ENCODE assay signal across 9 cellular contexts in genomic region chr9:127311239-127311741, GRCh38. TPM values are rescaled to one million over a fixed set of nuclear protein-coding genes. Genes with fewer than 3 reads are reported as not detected.
DNase-seq lines count a peak whose midpoint lies in the region; ATAC-seq and TF ChIP-seq lines count a peak whose summit lies in the region.
"Had no signal": no experiment of that assay in that cellular context is flagged by ENCODE, and none has a peak within 500 bp of the region (broad histone marks: within the 10 kb centered on the region; RNA-seq: fewer than 3 reads in every experiment).

No MANE protein-coding gene starts in this region.

- peaks cover 20% of the 10 kb centered on the region for H3F3A ChIP-seq in PC-9 (ENCODE audit: insufficient read depth, low read depth)

- POLR2A ChIA-PET in PC-9 (lab: Charles Lee; ENCODE audit: unreplicated experiment): no interaction called here

- no peaks in the 10 kb centered on the region for H3K27me3 ChIP-seq in PC-9 (ENCODE audit: insufficient read depth, low read depth)
- no peaks in the 10 kb centered on the region for H3K27me3 ChIP-seq in colonic mucosa
- H3K27me3 ChIP-seq in uterus: no peaks in the 10 kb centered on the region

- H3K9me3 ChIP-seq in PC-9 (ENCODE audit: insufficient read depth, low read depth) (no peaks in the 10 kb centered on the region), colonic mucosa (no peaks in the 10 kb centered on the region), uterus (no peaks in the 10 kb centered on the region)

- TF ChIP-seq CTCF in PC-9 (conservative IDR thresholded peaks at IDR 0.05): peak; percentile 62; the same call in 1 of the 2 replicates
- TF ChIP-seq CTCF in colonic mucosa (IDR thresholded peaks at IDR 0.05): no peak
- TF ChIP-seq CTCF in uterus (IDR thresholded peaks at IDR 0.05): peak in 2 of 4 experiments; percentile 17 to 28

- no peaks in the 10 kb centered on the region for H3K79me2 ChIP-seq in PC-9 (ENCODE audit: low read depth)

- no peaks in the 10 kb centered on the region for H4K20me1 ChIP-seq in PC-9 (ENCODE audit: insufficient read depth)

- no peak overlapping the region; the same call in 1 of the 2 replicates for H3K27ac ChIP-seq in PC-9
- no peak overlapping the region for H3K27ac ChIP-seq in colonic mucosa
- H3K27ac ChIP-seq in uterus: peak overlapping the region; percentile 4 to 63

- H3K9me2 ChIP-seq in PC-9 (ENCODE audit: insufficient read depth): no peaks in the 10 kb centered on the region

- peak overlapping the region; percentile 50 for H3K4me2 ChIP-seq in PC-9

- H3K4me1 Mint-ChIP-seq in activated T-cell treated with anti-CD3 and anti-CD28 coated beads, Interleukin-2, amount 50 U/mL, for 24 hours (ENCODE audit: low read depth): no peaks in the 10 kb centered on the region

- no peak for TF ChIP-seq POLR2A in uterus (IDR thresholded peaks at IDR 0.05)

- intact Hi-C loops in PC-9 (cut with micrococcal nuclease; ENCODE audit: unreplicated experiment): loop anchor here (2.0 kb wide), 1 partner anchor 26 kb away; no protein-coding TSS in a partner anchor
- intact Hi-C loops in colonic mucosa (cut with DNase I): no loop called here
- intact Hi-C loops in uterus (cut with DNase I; ENCODE audit: low total_unique reads): no loop called here

- CTCF ChIA-PET in PC-9 (lab: Charles Lee): interaction anchor here (0.6 to 1.3 kb wide), 2 partner anchors 85 to 410 kb away, joined by 5 read pairs; partner anchors contain the start of gene SLC2A8

- H2AFZ ChIP-seq in PC-9: no peak overlapping the region

- BruUV-seq in PC-9 (replicated peaks; lab: Mats Ljungman, UMichigan): no TSS peak

- H3K27me3 Mint-ChIP-seq in activated T-cell treated with anti-CD3 and anti-CD28 coated beads, Interleukin-2, amount 50 U/mL, for 24 hours: peaks cover 19% of the 10 kb centered on the region

- H3K36me3 ChIP-seq in PC-9 (ENCODE audit: low read depth) (no peaks in the 10 kb centered on the region), colonic mucosa (no peaks in the 10 kb centered on the region), uterus (no peaks in the 10 kb centered on the region)

- ATAC-seq in HG03135 (IDR thresholded peaks at IDR 0.05; ENCODE audit: unreplicated experiment) (no peak), GM19023 (IDR thresholded peaks at IDR 0.05; ENCODE audit: unreplicated experiment) (no peak)
- ATAC-seq: activated naive CD4-positive, alpha-beta T cell treated with anti-CD3 and anti-CD28 coated beads, Interleukin-2, amount 50 U/mL, for 72 hours had no signal

- peak; percentile 19 for DNase-seq in activated T-cell treated with anti-CD3 and anti-CD28 coated beads for 4 hours
- no peak for DNase-seq in activated T-cell treated with anti-CD3 and anti-CD28 coated beads, Interleukin-2, amount 50 U/mL, for 24 hours
- peak; percentile 63 to 84 for DNase-seq in PC-9
- peak; percentile 64 for DNase-seq in colonic mucosa
- peak; percentile 80 for DNase-seq in mucosa of gallbladder (ENCODE audit: low spot score)
- DNase-seq in uterus: peak in 1 of 2 donors; percentile 37

- no peak overlapping the region for H3K4me3 Mint-ChIP-seq in activated T-cell treated with anti-CD3 and anti-CD28 coated beads, Interleukin-2, amount 50 U/mL, for 24 hours

- H3K27ac Mint-ChIP-seq in activated T-cell treated with anti-CD3 and anti-CD28 coated beads, Interleukin-2, amount 50 U/mL, for 24 hours: no peak overlapping the region
- H3K27ac Mint-ChIP-seq: activated naive CD4-positive, alpha-beta T cell treated with anti-CD3 and anti-CD28 coated beads, Interleukin-2, amount 50 U/mL, for 72 hours had no signal

- H3K9ac ChIP-seq in colonic mucosa (ENCODE audit: low read depth in 2 of 2, low read length in 2 of 2): peak overlapping the region in 1 of 2 donors; percentile 0

- H3K9me3 Mint-ChIP-seq in activated T-cell treated with anti-CD3 and anti-CD28 coated beads, Interleukin-2, amount 50 U/mL, for 24 hours: no peaks in the 10 kb centered on the region
- H3K9me3 Mint-ChIP-seq: activated naive CD4-positive, alpha-beta T cell treated with anti-CD3 and anti-CD28 coated beads, Interleukin-2, amount 50 U/mL, for 72 hours had no signal

- H3K4me3 ChIP-seq in PC-9: no peak overlapping the region
- no peak overlapping the region for H3K4me3 ChIP-seq in colonic mucosa
- H3K4me3 ChIP-seq in uterus: no peak overlapping the region

- no peaks in the 10 kb centered on the region for H3K36me3 Mint-ChIP-seq in activated T-cell treated with anti-CD3 and anti-CD28 coated beads, Interleukin-2, amount 50 U/mL, for 24 hours (ENCODE audit: low read depth)

- H3K4me1 ChIP-seq in PC-9 (replicated peaks; ENCODE audit: insufficient read depth): peaks cover 34% of the 10 kb centered on the region
- H3K4me1 ChIP-seq in colonic mucosa: no peaks in the 10 kb centered on the region
- peaks cover 0 to 4% of the 10 kb centered on the region in 2 donors for H3K4me1 ChIP-seq in uterus

RNA-seq across cellular contexts. Expression of gene GARNL3, which starts 46.7 kb away (rescaled TPM):
- total RNA-seq in PC-9 (2021): 10.8 and 18.1 TPM in 2 replicates
- 1 to 10 TPM; 4.1 to 5.1 TPM for total RNA-seq in colonic mucosa
- total RNA-seq in mucosa of gallbladder: 17.1 TPM
- 10 to 100 TPM in 3 of 4 donors, 1 to 10 TPM in 1; 9.7 to 79.7 (median 72.0) TPM for total RNA-seq in uterus

Comparison
In these comparisons a context has a peak if more than half of its experiments do, and no peak if none do; other contexts are left out.
1. H3K27ac ChIP-seq: peak in uterus (2 of 2); none in PC-9 (single experiment) and colonic mucosa (single experiment).